In genomic region chr5:1973391-1974013, GRCh38 we compare ENCODE assay signal across 18 cellular contexts.
DNase-seq lines count a peak whose midpoint lies in the region; ATAC-seq and TF ChIP-seq lines count a peak whose summit lies in the region.
"Had no signal": no experiment of that assay in that cellular context is flagged by ENCODE, and none has a peak within 500 bp of the region (broad histone marks: within the 10 kb centered on the region; RNA-seq: fewer than 3 reads in every experiment).

No MANE protein-coding gene starts in this region.

- ATAC-seq in HG03432 (IDR thresholded peaks at IDR 0.05; ENCODE audit: unreplicated experiment), result no peak
- ATAC-seq: activated T-cell treated with anti-CD3 and anti-CD28 coated beads, Interleukin-2, amount 50 U/mL, for 72 hours; K562; natural killer cell treated with Interleukin-12 subunit alpha and Interleukin-12 subunit beta and Interleukin-15 and Interleukin-18, amount 100 ng/mL, for 72 hours; Right ventricle myocardium inferior; stimulated activated effector memory CD8-positive, alpha-beta T cell treated with anti-CD3 and anti-CD28 coated beads, Interleukin-12 subunit alpha, Interleukin-12 subunit beta, amount 100 ng/mL, for 72 hours had no signal

- H3K4me1 Mint-ChIP-seq in nephron progenitor cell, result peaks cover 5% of the 10 kb centered on the region
- H3K4me1 Mint-ChIP-seq: activated CD4-positive, alpha-beta memory T cell treated with anti-CD3 and anti-CD28 coated beads, Interleukin-2, amount 10 ng/mL, durations not matched to agents 7 days and 5 days; stimulated activated effector memory CD8-positive, alpha-beta T cell treated with anti-CD3 and anti-CD28 coated beads, Interleukin-12 subunit alpha, Interleukin-12 subunit beta, amount 100 ng/mL, for 72 hours had no signal

- H3K27ac Mint-ChIP-seq in nephron progenitor cell, result no peak overlapping the region
- H3K27ac Mint-ChIP-seq: activated CD4-positive, alpha-beta memory T cell treated with anti-CD3 and anti-CD28 coated beads, Interleukin-2, amount 10 ng/mL, durations not matched to agents 7 days and 5 days; activated T-cell treated with anti-CD3 and anti-CD28 coated beads, Interleukin-2, amount 50 U/mL, for 72 hours; natural killer cell treated with Interleukin-12 subunit alpha and Interleukin-12 subunit beta and Interleukin-15 and Interleukin-18, amount 100 ng/mL, for 72 hours; stimulated activated effector memory CD8-positive, alpha-beta T cell treated with anti-CD3 and anti-CD28 coated beads, Interleukin-12 subunit alpha, Interleukin-12 subunit beta, amount 100 ng/mL, for 72 hours had no signal

- no peak for TF ChIP-seq CTCF in nephron progenitor cell (IDR thresholded peaks at IDR 0.05)

- H3K9me3 Mint-ChIP-seq in nephron progenitor cell, result no peaks in the 10 kb centered on the region
- H3K9me3 Mint-ChIP-seq: activated CD4-positive, alpha-beta memory T cell treated with anti-CD3 and anti-CD28 coated beads, Interleukin-2, amount 10 ng/mL, durations not matched to agents 7 days and 5 days; activated T-cell treated with anti-CD3 and anti-CD28 coated beads, Interleukin-2, amount 50 U/mL, for 72 hours; natural killer cell treated with Interleukin-12 subunit alpha and Interleukin-12 subunit beta and Interleukin-15 and Interleukin-18, amount 100 ng/mL, for 72 hours; stimulated activated effector memory CD8-positive, alpha-beta T cell treated with anti-CD3 and anti-CD28 coated beads, Interleukin-12 subunit alpha, Interleukin-12 subunit beta, amount 100 ng/mL, for 72 hours had no signal

- no peaks in the 10 kb centered on the region for H3K36me3 Mint-ChIP-seq in nephron progenitor cell (ENCODE audit: low read depth)
- H3K36me3 Mint-ChIP-seq: natural killer cell treated with Interleukin-12 subunit alpha and Interleukin-12 subunit beta and Interleukin-15 and Interleukin-18, amount 100 ng/mL, for 72 hours; stimulated activated effector memory CD8-positive, alpha-beta T cell treated with anti-CD3 and anti-CD28 coated beads, Interleukin-12 subunit alpha, Interleukin-12 subunit beta, amount 100 ng/mL, for 72 hours had no signal

- peaks cover 38% of the 10 kb centered on the region for H3K27me3 Mint-ChIP-seq in nephron progenitor cell (ENCODE audit: low read depth, poor library complexity)

- DNase-seq in A172 (ENCODE audit: low spot score) (peak; percentile 31), NCI-H2171 (lab: John Stamatoyannopoulos, UW) (peak; percentile 62), ecto neural progenitor cell (ENCODE audit: low spot score) (peak; percentile 41), middle frontal gyrus (ENCODE audit: extremely low spot score, low spot score) (peak; percentile 3), NCI-H2081 (lab: John Stamatoyannopoulos, UW) (no peak), nephron progenitor cell (no peak), NCI-H1092 treated with DMSO at 0.1 percent for 48 hours (lab: John Stamatoyannopoulos, UW) (no peak)
- DNase-seq: activated CD4-positive, alpha-beta memory T cell treated with anti-CD3 and anti-CD28 coated beads, Interleukin-2, amount 10 ng/mL, durations not matched to agents 7 days and 5 days; activated T-cell treated with anti-CD3 and anti-CD28 coated beads, Interleukin-2, amount 50 U/mL, for 72 hours; GDM1; hippocampal formation; mesenchymal stem cell; NCI-H1092 had no signal

- H3K4me3 Mint-ChIP-seq in nephron progenitor cell, result no peak overlapping the region
- H3K4me3 Mint-ChIP-seq: activated CD4-positive, alpha-beta memory T cell treated with anti-CD3 and anti-CD28 coated beads, Interleukin-2, amount 10 ng/mL, durations not matched to agents 7 days and 5 days; activated T-cell treated with anti-CD3 and anti-CD28 coated beads, Interleukin-2, amount 50 U/mL, for 72 hours; natural killer cell treated with Interleukin-12 subunit alpha and Interleukin-12 subunit beta and Interleukin-15 and Interleukin-18, amount 100 ng/mL, for 72 hours; stimulated activated effector memory CD8-positive, alpha-beta T cell treated with anti-CD3 and anti-CD28 coated beads, Interleukin-12 subunit alpha, Interleukin-12 subunit beta, amount 100 ng/mL, for 72 hours had no signal

Comparison
In these comparisons a context has a peak if more than half of its experiments do, and no peak if none do; other contexts are left out.
1. DNase-seq: peak in A172 (single experiment), NCI-H2171 (single experiment), ecto neural progenitor cell (single experiment) and middle frontal gyrus (single experiment); none in NCI-H2081 (0 of 2), nephron progenitor cell (single experiment) and NCI-H1092 treated with DMSO at 0.1 percent for 48 hours (single experiment).